32 cellular contexts compared by ENCODE assay signal in the genomic region with DNA sequence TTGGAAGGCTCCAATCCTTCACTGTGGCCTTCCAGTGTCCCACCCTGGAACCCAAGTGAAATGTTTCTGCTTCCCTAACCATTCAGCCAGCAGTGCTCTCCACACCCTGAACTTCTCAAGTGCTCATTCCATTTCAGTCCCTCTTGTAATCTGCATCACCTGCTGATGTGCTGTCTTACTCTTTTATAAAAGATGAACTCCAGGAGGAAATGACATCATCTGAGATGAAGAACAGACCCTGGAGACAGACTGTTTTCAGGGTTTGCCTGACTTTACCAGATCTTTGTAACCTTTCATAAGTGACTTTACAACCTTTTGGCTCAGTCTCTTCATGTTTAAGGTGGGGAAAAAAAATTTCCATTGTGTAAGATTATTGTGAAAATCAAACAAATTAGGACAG.
"Had no signal": no experiment of that assay in that cellular context is flagged by ENCODE, and none has a peak within 500 bp of the region (broad histone marks: within the 10 kb centered on the region; RNA-seq: fewer than 3 reads in every experiment).

No MANE protein-coding gene starts in this region.

- H3K4me1 ChIP-seq: parathyroid adenoma, psoas muscle, spleen, suprapubic skin, testis, tibial artery, transverse colon, upper lobe of right lung, uterus had no signal

- DNase-seq: naive thymus-derived CD4-positive, alpha-beta T cell; nephron progenitor cell; occipital lobe; ovary; posterior cingulate gyrus; psoas muscle; right cardiac atrium; spleen; stimulated activated CD4-positive, alpha-beta T cell treated with anti-CD3 and anti-CD28 coated beads, Interleukin-12 subunit alpha, Interleukin-12 subunit beta, amount 100 ng/mL, for 4 hours; stimulated activated CD4-positive, alpha-beta T cell treated with anti-CD3 and anti-CD28 coated beads, Interleukin-1b, Interleukin-23, amount 100 ng/mL, for 48 hours; stimulated activated CD4-positive, alpha-beta T cell treated with anti-CD3 and anti-CD28 coated beads, Interleukin-4, amount 100 ng/mL, for 1 hour; stimulated activated CD4-positive, alpha-beta T cell treated with anti-CD3 and anti-CD28 coated beads, Interleukin-4, amount 100 ng/mL, for 4 hours; stimulated activated CD8-positive, alpha-beta memory T cell treated with anti-CD3 and anti-CD28 coated beads, Interleukin-4, amount 100 ng/mL, for 48 hours; stimulated activated naive CD4-positive, alpha-beta T cell; stimulated activated naive CD8-positive, alpha-beta T cell treated with anti-CD3 and anti-CD28 coated beads, Interleukin-15, amount 100 ng/mL, for 72 hours; stimulated activated naive CD8-positive, alpha-beta T cell treated with anti-CD3 and anti-CD28 coated beads, Interleukin-15, Interleukin-2, amounts not matched to agents 100 U/mL and 50 U/mL, for 24 hours; substantia nigra; testis; tibial artery; transverse colon; upper lobe of right lung; uterus had no signal

- H3K79me2 ChIP-seq: parathyroid adenoma had no signal

- H3K4me3 Mint-ChIP-seq: naive thymus-derived CD4-positive, alpha-beta T cell; natural killer cell treated with Interleukin-12 subunit alpha and Interleukin-12 subunit beta and Interleukin-15 and Interleukin-18, amount 100 ng/mL, for 72 hours; nephron progenitor cell; neural crest cell; stimulated activated memory B cell treated with anti-CD40 and anti-IgM and Interleukin-4, amounts not matched to agents 10 μg/mL and 1 μg/mL and 100 μg/mL, for 72 hours; stimulated activated naive CD8-positive, alpha-beta T cell treated with anti-CD3 and anti-CD28 coated beads, Interleukin-15, amount 100 ng/mL, for 72 hours; type B pancreatic cell had no signal

- H3K27ac ChIP-seq: ovary, parathyroid adenoma, psoas muscle, skin epidermis, spleen, suprapubic skin, testis, tibial artery, transverse colon, upper lobe of right lung, uterus had no signal

- ATAC-seq: naive thymus-derived CD4-positive, alpha-beta T cell; natural killer cell treated with Interleukin-12 subunit alpha and Interleukin-12 subunit beta and Interleukin-15 and Interleukin-18, amount 100 ng/mL, for 72 hours; psoas muscle; right cardiac atrium; sciatic nerve; stimulated activated memory B cell treated with anti-CD40 and anti-IgM and Interleukin-4, amounts not matched to agents 10 μg/mL and 1 μg/mL and 100 μg/mL, for 72 hours; stimulated activated naive CD8-positive, alpha-beta T cell treated with anti-CD3 and anti-CD28 coated beads, Interleukin-15, amount 100 ng/mL, for 72 hours; stimulated activated naive CD8-positive, alpha-beta T cell treated with anti-CD3 and anti-CD28 coated beads, Interleukin-15, Interleukin-2, amounts not matched to agents 100 U/mL and 50 U/mL, for 24 hours; upper lobe of right lung had no signal

- H3K4me2 ChIP-seq: smooth muscle cell had no signal

- H3K4me3 ChIP-seq: ovary, psoas muscle, skin epidermis, smooth muscle cell, spleen, suprapubic skin, testis, tibial artery, transverse colon, upper lobe of right lung, uterus had no signal

- H3K27ac Mint-ChIP-seq: naive thymus-derived CD4-positive, alpha-beta T cell; natural killer cell treated with Interleukin-12 subunit alpha and Interleukin-12 subunit beta and Interleukin-15 and Interleukin-18, amount 100 ng/mL, for 72 hours; nephron progenitor cell; progenitor cell of endocrine pancreas; stimulated activated memory B cell treated with anti-CD40 and anti-IgM and Interleukin-4, amounts not matched to agents 10 μg/mL and 1 μg/mL and 100 μg/mL, for 72 hours; stimulated activated naive CD8-positive, alpha-beta T cell treated with anti-CD3 and anti-CD28 coated beads, Interleukin-15, amount 100 ng/mL, for 72 hours; type B pancreatic cell had no signal

- H2AFZ ChIP-seq: parathyroid adenoma had no signal

- H3K9ac ChIP-seq: parathyroid adenoma had no signal

- H3K36me3 Mint-ChIP-seq: natural killer cell treated with Interleukin-12 subunit alpha and Interleukin-12 subunit beta and Interleukin-15 and Interleukin-18, amount 100 ng/mL, for 72 hours; stimulated activated memory B cell treated with anti-CD40 and anti-IgM and Interleukin-4, amounts not matched to agents 10 μg/mL and 1 μg/mL and 100 μg/mL, for 72 hours; type B pancreatic cell had no signal

- H3K36me3 ChIP-seq: ovary, spleen, suprapubic skin, tibial artery, transverse colon, upper lobe of right lung, uterus had no signal

- H3K27me3 ChIP-seq: ovary, spleen, suprapubic skin, testis, tibial artery, transverse colon, upper lobe of right lung, uterus had no signal

- H3K9me3 ChIP-seq: ovary, testis, tibial artery, transverse colon, upper lobe of right lung had no signal

- H3K4me1 Mint-ChIP-seq: naive thymus-derived CD4-positive, alpha-beta T cell; nephron progenitor cell; stimulated activated memory B cell treated with anti-CD40 and anti-IgM and Interleukin-4, amounts not matched to agents 10 μg/mL and 1 μg/mL and 100 μg/mL, for 72 hours; stimulated activated naive CD8-positive, alpha-beta T cell treated with anti-CD3 and anti-CD28 coated beads, Interleukin-15, amount 100 ng/mL, for 72 hours had no signal

- H3K27me3 Mint-ChIP-seq: naive thymus-derived CD4-positive, alpha-beta T cell; natural killer cell treated with Interleukin-12 subunit alpha and Interleukin-12 subunit beta and Interleukin-15 and Interleukin-18, amount 100 ng/mL, for 72 hours; progenitor cell of endocrine pancreas; stimulated activated memory B cell treated with anti-CD40 and anti-IgM and Interleukin-4, amounts not matched to agents 10 μg/mL and 1 μg/mL and 100 μg/mL, for 72 hours; stimulated activated naive CD8-positive, alpha-beta T cell treated with anti-CD3 and anti-CD28 coated beads, Interleukin-15, amount 100 ng/mL, for 72 hours; type B pancreatic cell had no signal
